In the genomic region with DNA sequence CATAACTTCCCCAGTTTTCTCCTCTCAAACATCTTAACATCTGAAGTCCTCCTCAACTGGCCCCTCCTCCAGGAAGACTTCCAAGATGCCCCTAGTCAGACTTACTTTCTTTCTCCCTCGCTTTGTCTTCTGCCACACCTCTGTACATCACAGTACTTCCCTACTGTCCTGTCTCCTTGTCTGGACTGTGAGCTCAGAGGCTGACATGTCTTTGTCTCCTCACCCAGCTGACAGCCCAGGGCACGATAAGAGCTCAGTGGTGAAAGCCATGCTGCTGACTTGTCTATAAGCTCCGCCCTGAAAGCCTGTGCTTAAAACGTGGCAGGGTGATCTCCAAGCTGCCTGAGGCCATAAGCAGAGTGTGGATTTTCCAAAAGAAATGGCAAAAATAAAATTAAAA, we compare ENCODE assay signal across 1 cellular context.
TF ChIP-seq lines count a peak whose summit lies in the region.

No MANE protein-coding gene starts in this region.

TF ChIP-seq in K562, 482 proteins besides CTCF, POLR2A, EP300 and RAD21 (continued from another document):
- TF ChIP-seq ETS1 (conservative IDR thresholded peaks at IDR 0.05; ENCODE audit: control insufficient read depth, low read depth, low read length) (no peak), MAFF (IDR thresholded peaks at IDR 0.05; ENCODE audit: low read length) (no peak), XRCC3 (IDR thresholded peaks at IDR 0.05) (no peak), RBM25 (IDR thresholded peaks at IDR 0.05; ENCODE audit: low read depth, low read length, severe bottlenecking) (no peak)
- TF ChIP-seq, protein P1, sequence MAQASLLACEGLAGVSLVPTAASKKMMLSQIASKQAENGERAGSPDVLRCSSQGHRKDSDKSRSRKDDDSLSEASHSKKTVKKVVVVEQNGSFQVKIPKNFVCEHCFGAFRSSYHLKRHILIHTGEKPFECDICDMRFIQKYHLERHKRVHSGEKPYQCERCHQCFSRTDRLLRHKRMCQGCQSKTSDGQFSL (CRISPR knock-in tag; IDR thresholded peaks at IDR 0.05) = no peak
- TF ChIP-seq, protein P1 (tag; IDR thresholded peaks at IDR 0.05) = no peak
